Comparison of ENCODE assay signal across 10 cellular contexts in genomic region chr10:62037166-62037831, GRCh38.
DNase-seq lines count a peak whose midpoint lies in the region; ATAC-seq and TF ChIP-seq lines count a peak whose summit lies in the region.
"Had no signal": no experiment of that assay in that cellular context is flagged by ENCODE, and none has a peak within 500 bp of the region (broad histone marks: within the 10 kb centered on the region; RNA-seq: fewer than 3 reads in every experiment).

No MANE protein-coding gene starts in this region.

- CTCF ChIA-PET in RWPE1 (lab: Yijun Ruan, JAX): interaction anchor here (0.6 to 2.4 kb wide), 3 partner anchors 202 to 419 kb away, joined by 3 to 18 read pairs (median 4); no protein-coding TSS in a partner anchor

- ATAC-seq in HG02870 (IDR thresholded peaks at IDR 0.05; ENCODE audit: unreplicated experiment) (no peak), HG03108 (IDR thresholded peaks at IDR 0.05; ENCODE audit: unreplicated experiment) (no peak)

- DNase-seq in NCI-H1417 (lab: John Stamatoyannopoulos, UW) (peak in 2 of 3 experiments; percentile 8 to 56), NCI-H1417 treated with DMSO at 0.1 percent for 48 hours (lab: John Stamatoyannopoulos, UW) (no peak), RWPE1 (ENCODE audit: low spot score) (peak; percentile 50), fibroblast of peridontal ligament (ENCODE audit: extremely low read depth) (peak; percentile 71), amygdala (lab: John Stamatoyannopoulos, UW) (no peak)
- DNase-seq: NCI-H2171, occipital lobe had no signal

- TF ChIP-seq CTCF in RWPE1 (conservative IDR thresholded peaks at IDR 0.05; ENCODE audit: low read depth): no peak

- no peak overlapping the region for H3K4me3 ChIP-seq in skin epidermis

- H3K27ac ChIP-seq in RWPE1 (no peak overlapping the region), skin epidermis (peak overlapping the region in 19 of 21 experiments; percentile 5 to 78 (median 51))

- POLR2A ChIA-PET in RWPE1 (lab: Yijun Ruan, JAX; ENCODE audit: low non-redundant PET): interaction anchor here (0.6 kb wide), 1 partner anchor 49 kb away, joined by 3 read pairs; no protein-coding TSS in a partner anchor

Comparison
In these comparisons a context has a peak if more than half of its experiments do, and no peak if none do; other contexts are left out.
1. DNase-seq: peak in NCI-H1417 (2 of 3), RWPE1 (single experiment) and fibroblast of peridontal ligament (single experiment); none in NCI-H1417 treated with DMSO at 0.1 percent for 48 hours (single experiment) and amygdala (0 of 56).